8 cellular contexts compared by ENCODE assay signal in genomic region chr12:80937391-80938238, GRCh38. TPM values are rescaled to one million over a fixed set of nuclear protein-coding genes. Genes with fewer than 3 reads are reported as not detected.
DNase-seq lines count a peak whose midpoint lies in the region; ATAC-seq and TF ChIP-seq lines count a peak whose summit lies in the region.

TSS of gene LIN7A (minus strand) at chr12:80937934. CDS start at chr12:80937722, 212 bp downstream.

- H3K9ac ChIP-seq in HUES64 (ENCODE audit: low read depth, low read length): peak within 1 kb of the TSS; percentile 80
- H3K9ac ChIP-seq in trophoblast cell (ENCODE audit: low read length): no peak within 1 kb of the TSS

- BruUV-seq in Calu3 (replicated peaks; lab: Mats Ljungman, UMichigan): no TSS peak

- H3K14ac ChIP-seq in trophoblast cell (ENCODE audit: low read length): no peak within 1 kb of the TSS

- H3K23ac ChIP-seq in trophoblast cell (ENCODE audit: low read length): no peak within 1 kb of the TSS

- ATAC-seq in GM21367 (IDR thresholded peaks at IDR 0.05; ENCODE audit: unreplicated experiment) (peak; percentile 14), left cardiac atrium (peak; percentile 78 to 79), HG03175 (IDR thresholded peaks at IDR 0.05; ENCODE audit: unreplicated experiment) (no peak)

- H3K27me3 Mint-ChIP-seq in Calu3 (ENCODE audit: unreplicated experiment): no peaks in the 10 kb centered on the region

- peak within 1 kb of the TSS; percentile 88 for H3K4me3 Mint-ChIP-seq in Calu3 (ENCODE audit: low read depth, unreplicated experiment)

- no peaks in the 10 kb centered on the region for H3K79me1 ChIP-seq in trophoblast cell (ENCODE audit: low read length)

- no peaks in the 10 kb centered on the region for H3K79me2 ChIP-seq in trophoblast cell (ENCODE audit: control insufficient read depth, insufficient read depth, low read length, poor library complexity)

- H2AK5ac ChIP-seq in trophoblast cell (ENCODE audit: low read length): no peak within 1 kb of the TSS

- H3K4me1 ChIP-seq in HUES64 (ENCODE audit: insufficient read depth, low read length): peaks cover 35% of the 10 kb centered on the region
- peaks cover 0 to 4% of the 10 kb centered on the region in 2 experiments for H3K4me1 ChIP-seq in trophoblast cell (ENCODE audit: control insufficient read depth in 1 of 2, insufficient read depth in 2 of 2, low read length in 2 of 2)

- H3K36me3 ChIP-seq in HUES64 (ENCODE audit: insufficient read depth, low read length) (no peaks in the 10 kb centered on the region), WERI-Rb-1 (peaks cover 4% of the 10 kb centered on the region; the same call in 1 of the 2 replicates), trophoblast cell (ENCODE audit: control insufficient read depth in 1 of 2, insufficient read depth in 2 of 2, low read length in 2 of 2) (no peaks in the 10 kb centered on the region)

- intact Hi-C loops in Calu3 (cut with micrococcal nuclease; ENCODE audit: unreplicated experiment): loop anchor here (5.0 kb wide), 1 partner anchor 320 kb away; no protein-coding TSS in a partner anchor
- intact Hi-C loops in left cardiac atrium (cut with DNase I): loop anchor here in 1 of 2 donors (5.0 kb wide), 2 partner anchors 60 to 100 kb away; no protein-coding TSS in a partner anchor

- H3K27me3 ChIP-seq in HUES64 (ENCODE audit: insufficient read depth, low read length) (peaks cover 27% of the 10 kb centered on the region), WERI-Rb-1 (ENCODE audit: insufficient read depth, low read depth, severe bottlenecking) (no peaks in the 10 kb centered on the region), trophoblast cell (ENCODE audit: insufficient read depth, low read length) (peaks cover 3% of the 10 kb centered on the region)

- peak within 1 kb of the TSS; percentile 56 for H3K27ac Mint-ChIP-seq in Calu3 (ENCODE audit: unreplicated experiment)

- H4K91ac ChIP-seq in trophoblast cell (ENCODE audit: low read depth, low read length): no peak within 1 kb of the TSS

- H2BK5ac ChIP-seq in trophoblast cell (ENCODE audit: low read depth, low read length, poor library complexity): no peak within 1 kb of the TSS

- H2AFZ ChIP-seq in trophoblast cell (ENCODE audit: insufficient read depth, low read length, poor library complexity): peak within 1 kb of the TSS; percentile 56

- peaks cover 8% of the 10 kb centered on the region for H3K4me1 Mint-ChIP-seq in Calu3 (ENCODE audit: low read depth, unreplicated experiment)

- DNase-seq in Calu3: peak; percentile 33
- DNase-seq in WERI-Rb-1: peak; percentile 67
- peak; percentile 66 for DNase-seq in left cardiac atrium
- peak in 1 of 2 donors; percentile 15 for DNase-seq in trophoblast cell
- no peak for DNase-seq in UCSD-AML1 (lab: John Stamatoyannopoulos, UW; ENCODE audit: unreplicated experiment)

- no peaks in the 10 kb centered on the region for H3K9me3 Mint-ChIP-seq in Calu3 (ENCODE audit: low read depth, unreplicated experiment)

- peak within 1 kb of the TSS; percentile 99 for H3K4me2 ChIP-seq in trophoblast cell (ENCODE audit: low read length)

- CTCF ChIA-PET in Calu3 (lab: Charles Lee): interaction anchor here (0.6 to 0.7 kb wide), 2 partner anchors 191 to 284 kb away, joined by 4 read pairs; no protein-coding TSS in a partner anchor

- H3K9me3 ChIP-seq in HUES64 (ENCODE audit: insufficient read depth, low read depth, low read length) (no peaks in the 10 kb centered on the region), WERI-Rb-1 (ENCODE audit: severe bottlenecking) (no peaks in the 10 kb centered on the region), trophoblast cell (ENCODE audit: insufficient read depth, low read depth, low read length) (no peaks in the 10 kb centered on the region)

- H4K12ac ChIP-seq in trophoblast cell (ENCODE audit: low read depth, low read length): no peak within 1 kb of the TSS

- no peak within 1 kb of the TSS for H3K4ac ChIP-seq in trophoblast cell (ENCODE audit: low read depth, low read length)

- peak within 1 kb of the TSS; percentile 22 for H4K8ac ChIP-seq in trophoblast cell (ENCODE audit: low read depth, low read length)

- H3K18ac ChIP-seq in trophoblast cell (ENCODE audit: low read length): no peak within 1 kb of the TSS

- no peak within 1 kb of the TSS for H2BK120ac ChIP-seq in trophoblast cell (ENCODE audit: insufficient read depth, low read length, poor library complexity)

- H3K27ac ChIP-seq in HUES64 (ENCODE audit: low read depth, low read length) (peak within 1 kb of the TSS; percentile 68; the same call in 1 of the 2 replicates), WERI-Rb-1 (peak within 1 kb of the TSS; percentile 93), trophoblast cell (ENCODE audit: low read depth, low read length) (no peak within 1 kb of the TSS)

- H2BK12ac ChIP-seq in trophoblast cell (ENCODE audit: low read length): no peak within 1 kb of the TSS

- peaks cover 18% of the 10 kb centered on the region for H3K36me3 Mint-ChIP-seq in Calu3 (ENCODE audit: insufficient read depth, unreplicated experiment)

- 2% methylated on average over 43 of the region's 47 CpGs for WGBS in HUES64
- no CpG with 5 or more reads among the region's 47 CpGs for WGBS in trophoblast cell (ENCODE audit: extremely low coverage, insufficient coverage, insufficient read length)

- no peak for TF ChIP-seq CTCF in Calu3 (IDR thresholded peaks at IDR 0.05; ENCODE audit: unreplicated experiment)
- TF ChIP-seq CTCF in WERI-Rb-1 (IDR thresholded peaks at IDR 0.05; ENCODE audit: low read depth, low read length): no peak

- H3K4me3 ChIP-seq in HUES64 (ENCODE audit: low read length) (peak within 1 kb of the TSS; percentile 99), WERI-Rb-1 (ENCODE audit: low read depth, low read length) (peak within 1 kb of the TSS; percentile 85), trophoblast cell (ENCODE audit: low read depth, low read length) (peak within 1 kb of the TSS; percentile 78)

RNA-seq across cellular contexts. Expression of gene LIN7A, which starts in this region (rescaled TPM):
- total RNA-seq in Calu3 (2022) (0.73 and 3.2 TPM in 2 replicates), left cardiac atrium (10 to 100 TPM; 13.6 to 16.1 TPM)
- polyA plus RNA-seq in HUES64 (2013, experiment 1 of 2): 6.7 TPM
- polyA plus RNA-seq in HUES64 (2013, experiment 2 of 2): 7.0 TPM
- polyA plus RNA-seq in trophoblast cell (2013): 0.90 and 0.93 TPM in 2 replicates
